Comparison of ENCODE assay signal across 1 cellular context in the genomic region with DNA sequence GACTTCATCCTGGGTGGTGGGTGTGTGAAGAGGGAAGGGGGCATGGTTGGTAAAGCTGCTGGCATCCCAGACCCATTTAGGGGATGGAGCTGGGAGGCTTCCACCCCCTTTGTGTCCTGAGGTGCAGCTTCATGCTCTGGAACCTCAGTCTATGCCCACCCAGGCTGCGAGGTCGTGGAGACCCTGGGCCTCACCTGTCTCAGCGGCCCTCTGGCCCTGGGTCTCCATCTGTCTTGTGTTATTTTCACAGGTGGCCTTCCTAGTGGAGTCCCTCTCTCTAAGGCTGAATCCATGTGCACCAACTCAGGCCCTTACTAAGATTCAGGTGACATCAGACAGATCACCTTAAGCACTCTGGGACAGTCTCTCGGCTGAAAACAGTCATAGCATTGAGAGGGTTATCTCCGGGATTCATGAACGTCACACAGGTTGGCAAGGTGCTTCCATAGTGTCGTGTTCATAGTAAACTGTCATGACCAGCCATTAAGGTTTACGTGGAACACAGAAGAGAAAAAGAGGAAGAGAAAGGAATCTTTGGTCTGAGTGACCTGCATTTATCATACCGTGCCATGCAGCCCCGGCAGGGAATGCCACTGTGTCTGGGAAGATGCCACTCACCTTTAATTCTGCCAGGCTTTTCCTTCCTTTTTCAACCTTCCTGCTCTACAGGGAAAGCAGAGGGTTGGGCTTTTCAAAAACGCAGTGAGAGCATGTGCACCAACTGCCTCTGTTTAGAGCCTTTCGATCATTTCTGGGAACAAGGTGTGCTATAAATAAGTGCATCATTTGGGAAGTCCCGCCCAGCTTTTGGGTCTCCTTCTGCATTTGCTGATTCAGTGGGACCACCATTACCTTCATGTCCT.
TF ChIP-seq lines count a peak whose summit lies in the region.

No MANE protein-coding gene starts in this region.

TF ChIP-seq in GM12878, 131 proteins besides CTCF, POLR2A, EP300 and RAD21:
- TF ChIP-seq RFX5 (IDR thresholded peaks at IDR 0.05; ENCODE audit: low read depth, low read length) (no peak), HDAC6 (IDR thresholded peaks at IDR 0.05; ENCODE audit: unreplicated experiment) (no peak), SPI1 (IDR thresholded peaks at IDR 0.05; ENCODE audit: borderline replicate concordance, insufficient read depth, low read depth, low read length) (0 out of 2 replicates have a peak, but pooled peaks have one; percentile 12)
